8 cellular contexts compared by ENCODE assay signal in genomic region chr12:57591567-57592325, GRCh38. TPM values are rescaled to one million over a fixed set of nuclear protein-coding genes. Genes with fewer than 3 reads are reported as not detected.
A peak's percentile ranks its signal among the peaks of the same experiment; 100 is the strongest.
DNase-seq lines count a peak whose midpoint lies in the region; ATAC-seq and TF ChIP-seq lines count a peak whose summit lies in the region.

No MANE protein-coding gene starts in this region.

- H3K9ac ChIP-seq in PC-3 (ENCODE audit: low read length): peak overlapping the region; percentile 82

- H3K79me2 ChIP-seq in PC-3 (ENCODE audit: low read length): peaks cover 33% of the 10 kb centered on the region

- H3K9me2 ChIP-seq in PC-3 (replicated peaks; ENCODE audit: low read length): no peaks in the 10 kb centered on the region

- H2AFZ ChIP-seq in PC-3 (ENCODE audit: low read length): peak overlapping the region; percentile 88

- H3K27ac ChIP-seq in PC-3 (ENCODE audit: low read length): peak overlapping the region; percentile 8; the same call in 1 of the 2 replicates
- H3K27ac ChIP-seq in ectodermal cell (ENCODE audit: insufficient read depth, low read depth, low read length, poor library complexity, severe bottlenecking): no peak overlapping the region
- H3K27ac ChIP-seq in vagina: peak overlapping the region; percentile 78

- H3F3A ChIP-seq in PC-3 (ENCODE audit: low read length, unreplicated experiment): no peaks in the 10 kb centered on the region

- no peak for TF ChIP-seq POLR2A in vagina (IDR thresholded peaks at IDR 0.05)

- POLR2A ChIA-PET in BJ (lab: Charles Lee) (interaction anchor here (0.8 kb wide), 1 partner anchor 12 kb away, joined by 5 read pairs; no protein-coding TSS in a partner anchor), PC-3 (lab: Charles Lee; ENCODE audit: unreplicated experiment) (no interaction called here)

- H3K36me3 ChIP-seq in BJ (ENCODE audit: control insufficient read depth, insufficient read depth, low read length): peaks cover 2% of the 10 kb centered on the region; the same call in 1 of the 2 replicates
- peaks cover 9% of the 10 kb centered on the region; the same call in 1 of the 2 replicates for H3K36me3 ChIP-seq in PC-3 (ENCODE audit: low read depth, low read length)
- peaks cover 3% of the 10 kb centered on the region for H3K36me3 ChIP-seq in ectodermal cell (ENCODE audit: control insufficient read depth, insufficient read depth, low read length)
- peaks cover 0 to 7% of the 10 kb centered on the region in 2 donors for H3K36me3 ChIP-seq in vagina

- no peaks in the 10 kb centered on the region; the same call in 1 of the 2 replicates for H3K27me3 ChIP-seq in BJ (ENCODE audit: control insufficient read depth, insufficient read depth, low read length)
- no peaks in the 10 kb centered on the region for H3K27me3 ChIP-seq in PC-3 (ENCODE audit: low read length)
- H3K27me3 ChIP-seq in ectodermal cell (ENCODE audit: control insufficient read depth, insufficient read depth, low read length, poor library complexity, severe bottlenecking): peaks cover 6% of the 10 kb centered on the region
- no peaks in the 10 kb centered on the region for H3K27me3 ChIP-seq in vagina

- H3K36me3 Mint-ChIP-seq in mesothelial cell of epicardium: peaks cover 3% of the 10 kb centered on the region

- TSS peak; percentile 54 for BruUV-seq in PC-3 (replicated peaks; lab: Mats Ljungman, UMichigan)

- H3K4me3 ChIP-seq in BJ (ENCODE audit: low read depth, low read length) (peak overlapping the region; percentile 94), PC-3 (ENCODE audit: low read length) (peak overlapping the region; percentile 98), ectodermal cell (ENCODE audit: insufficient read depth, low read depth, low read length) (peak overlapping the region; percentile 89), vagina (peak overlapping the region; percentile 84 to 95)

- DNase-seq in BJ (ENCODE audit: low read depth) (no peak), PC-3 (peak; percentile 28), mesothelial cell of epicardium (ENCODE audit: low spot score in 2 of 2, unreplicated experiment in 2 of 2) (peak in 1 of 2 experiments; percentile 50), vagina (ENCODE audit: extremely low spot score in 2 of 2) (no peak)

- H3K27ac Mint-ChIP-seq in mesothelial cell of epicardium: peak overlapping the region; percentile 95

- peak overlapping the region; percentile 94 for H3K4me2 ChIP-seq in PC-3 (ENCODE audit: low read length)

- H4K20me1 ChIP-seq in PC-3 (ENCODE audit: low read length): peaks cover 10% of the 10 kb centered on the region; the same call in 1 of the 2 replicates

- H3K27me3 Mint-ChIP-seq in mesothelial cell of epicardium (ENCODE audit: low read depth): peaks cover 3% of the 10 kb centered on the region

- peak overlapping the region; percentile 88 for H3K4me3 Mint-ChIP-seq in mesothelial cell of epicardium

- no peaks in the 10 kb centered on the region for H3K9me3 Mint-ChIP-seq in mesothelial cell of epicardium

- peak; percentile 4 for ATAC-seq in GM21528 (IDR thresholded peaks at IDR 0.05; ENCODE audit: low FRiP score, unreplicated experiment)
- peak; percentile 68 for ATAC-seq in PC-3
- no peak for ATAC-seq in HG02840 (IDR thresholded peaks at IDR 0.05; ENCODE audit: low FRiP score, unreplicated experiment)
- no peak for ATAC-seq in GM21515 (IDR thresholded peaks at IDR 0.05; ENCODE audit: unreplicated experiment)

- TF ChIP-seq CTCF in BJ (IDR thresholded peaks at IDR 0.05; ENCODE audit: insufficient read depth, low read depth, low read length) (no peak), PC-3 (conservative IDR thresholded peaks at IDR 0.05; ENCODE audit: low read depth, low read length) (no peak), mesothelial cell of epicardium (IDR thresholded peaks at IDR 0.05; ENCODE audit: unreplicated experiment) (no peak), vagina (IDR thresholded peaks at IDR 0.05) (no peak)

- CTCF ChIA-PET in BJ (lab: Yijun Ruan, JAX) (interaction anchor here (0.8 to 4.8 kb wide), 8 partner anchors 8 to 145 kb away, joined by 3 to 35 read pairs (median 6); partner anchors contain the start of genes B4GALNT1 and GLI1), PC-3 (lab: Charles Lee) (interaction anchor here (0.6 kb wide), 1 partner anchor 12 kb away, joined by 5 read pairs; no protein-coding TSS in a partner anchor)

- 24 to 27% methylated on average over 16 of the region's 16 CpGs for WGBS in ectodermal cell, 2 experiments

- H3K4me1 ChIP-seq in PC-3 (ENCODE audit: insufficient read depth, low read length) (peaks cover 21% of the 10 kb centered on the region), ectodermal cell (ENCODE audit: control insufficient read depth, insufficient read depth, low read length) (no peaks in the 10 kb centered on the region), vagina (peaks cover 27% of the 10 kb centered on the region)

- H3K9me3 ChIP-seq in PC-3 (ENCODE audit: low read length) (no peaks in the 10 kb centered on the region), ectodermal cell (ENCODE audit: control insufficient read depth, low read length) (no peaks in the 10 kb centered on the region), vagina (no peaks in the 10 kb centered on the region)

- peaks cover 16% of the 10 kb centered on the region for H3K4me1 Mint-ChIP-seq in mesothelial cell of epicardium

- intact Hi-C loops in PC-3 (cut with micrococcal nuclease) (no loop called here), vagina (cut with DNase I) (no loop called here)

RNA-seq across cellular contexts. Expression of gene PIP4K2C, which starts 0.8 kb away (rescaled TPM):
- polyA plus RNA-seq in BJ (2011; rRNA removed): 24.3 and 30.1 TPM in 2 replicates
- 10.5 and 12.3 TPM in 2 replicates for polyA minus RNA-seq in BJ (2011; rRNA and poly(A)+ RNA removed)
- total RNA-seq in PC-3 (2014; rRNA removed): 83.6 and 88.6 TPM in 2 replicates
- 26.4 TPM for polyA plus RNA-seq in ectodermal cell (2013, experiment 1 of 4)
- 27.3 TPM for polyA plus RNA-seq in ectodermal cell (2013, experiment 2 of 4)
- polyA plus RNA-seq in ectodermal cell (2013, experiment 3 of 4): 17.6 TPM
- polyA plus RNA-seq in ectodermal cell (2013, experiment 4 of 4): 19.5 TPM
- total RNA-seq in mesothelial cell of epicardium: 23.4 to 24.2 TPM (median 23.7 TPM) in 3 replicates
- total RNA-seq in vagina: 16.7 TPM

RNA-seq across cellular contexts. Expression of gene DTX3, which starts 12.9 kb away (rescaled TPM):
- polyA plus RNA-seq in BJ (2011; rRNA removed): 18.7 and 26.0 TPM in 2 replicates
- 12.2 and 18.6 TPM in 2 replicates for polyA minus RNA-seq in BJ (2011; rRNA and poly(A)+ RNA removed)
- 11.9 and 15.9 TPM in 2 replicates for total RNA-seq in PC-3 (2014; rRNA removed)
- polyA plus RNA-seq in ectodermal cell (2013, experiment 1 of 4): 103 TPM
- 109 TPM for polyA plus RNA-seq in ectodermal cell (2013, experiment 2 of 4)
- 99.4 TPM for polyA plus RNA-seq in ectodermal cell (2013, experiment 3 of 4)
- 114 TPM for polyA plus RNA-seq in ectodermal cell (2013, experiment 4 of 4)
- 88.3 to 93.6 TPM (median 90.0 TPM) in 3 replicates for total RNA-seq in mesothelial cell of epicardium
- 22.1 TPM for total RNA-seq in vagina

RNA-seq across cellular contexts. Expression of gene ARHGEF25, which starts 19.5 kb away (rescaled TPM):
- 18.0 and 26.0 TPM in 2 replicates for polyA plus RNA-seq in BJ (2011; rRNA removed)
- polyA minus RNA-seq in BJ (2011; rRNA and poly(A)+ RNA removed): 8.4 and 12.2 TPM in 2 replicates
- 10.0 and 18.1 TPM in 2 replicates for total RNA-seq in PC-3 (2014; rRNA removed)
- polyA plus RNA-seq in ectodermal cell (2013, experiment 1 of 4): 44.2 TPM
- 44.4 TPM for polyA plus RNA-seq in ectodermal cell (2013, experiment 2 of 4)
- polyA plus RNA-seq in ectodermal cell (2013, experiment 3 of 4): 36.2 TPM
- polyA plus RNA-seq in ectodermal cell (2013, experiment 4 of 4): 40.9 TPM
- 60.4 to 65.0 TPM (median 62.4 TPM) in 3 replicates for total RNA-seq in mesothelial cell of epicardium
- 28.7 TPM for total RNA-seq in vagina

RNA-seq across cellular contexts. Expression of gene B4GALNT1, which starts 41.3 kb away (rescaled TPM):
- 1.2 and 2.7 TPM in 2 replicates for polyA plus RNA-seq in BJ (2011; rRNA removed)
- polyA minus RNA-seq in BJ (2011; rRNA and poly(A)+ RNA removed): 0.98 and 1.6 TPM in 2 replicates
- total RNA-seq in PC-3 (2014; rRNA removed) (39.0 and 42.3 TPM in 2 replicates), mesothelial cell of epicardium (0.34 to 0.78 TPM (median 0.35 TPM) in 3 replicates), vagina (7.6 TPM)
- 4.7 TPM for polyA plus RNA-seq in ectodermal cell (2013, experiment 1 of 4)
- polyA plus RNA-seq in ectodermal cell (2013, experiment 2 of 4): 2.7 TPM
- 2.9 TPM for polyA plus RNA-seq in ectodermal cell (2013, experiment 3 of 4)
- polyA plus RNA-seq in ectodermal cell (2013, experiment 4 of 4): 2.4 TPM

RNA-seq across cellular contexts. Expression of gene KIF5A, which starts 41.9 kb away (rescaled TPM):
- 0.50 and 0.64 TPM in 2 replicates for polyA plus RNA-seq in BJ (2011; rRNA removed)
- polyA minus RNA-seq in BJ (2011; rRNA and poly(A)+ RNA removed): 0.31 and 0.57 TPM in 2 replicates
- total RNA-seq in PC-3 (2014; rRNA removed) (not detected in 2 replicates), mesothelial cell of epicardium (0.40 to 0.69 TPM (median 0.59 TPM) in 3 replicates), vagina (4.4 TPM)
- 18.9 TPM for polyA plus RNA-seq in ectodermal cell (2013, experiment 1 of 4)
- 19.1 TPM for polyA plus RNA-seq in ectodermal cell (2013, experiment 2 of 4)
- polyA plus RNA-seq in ectodermal cell (2013, experiment 3 of 4): 14.0 TPM
- 15.9 TPM for polyA plus RNA-seq in ectodermal cell (2013, experiment 4 of 4)

Comparison
In these comparisons a context has a peak if more than half of its experiments do, and no peak if none do; other contexts are left out.
1. ATAC-seq: peak in GM21528 (single experiment) and PC-3 (single experiment); none in HG02840 (single experiment) and GM21515 (single experiment).
2. Peak in every context shown above with its lines, with median percentiles within 50 percentile points of each other: H3K4me3 ChIP-seq.